Comparison of ENCODE assay signal across 24 cellular contexts in genomic region chr2:238796223-238796885, GRCh38. TPM values are rescaled to one million over a fixed set of nuclear protein-coding genes. Genes with fewer than 3 reads are reported as not detected.
"Had no signal": no experiment of that assay in that cellular context is flagged by ENCODE, and none has a peak within 500 bp of the region (broad histone marks: within the 10 kb centered on the region; RNA-seq: fewer than 3 reads in every experiment).

No MANE protein-coding gene starts in this region.

- H3K36me3 ChIP-seq: MG63 had no signal

- DNase-seq: IMR-90, Karpas-422, KG1, MG63, NCI-H1092, NCI-H1105 treated with DMSO at 0.1 percent for 48 hours, NCI-H1417 treated with DMSO at 0.1 percent for 48 hours, NCI-H146, NCI-H1694 treated with DMSO at 0.1 percent for 48 hours, NCI-H1930, NCI-H2081, NCI-H2107, NCI-H226, NCI-H446, NCI-H510A, NCI-H524 treated with DMSO at 0.1 percent for 48 hours, NCI-H69, NCI-H774, PC-3, SHP77 had no signal

- H3K4me3 ChIP-seq: MG63 had no signal

- ATAC-seq: Panc1, PC-3, SK-N-SH treated with all-trans-retinoic acid at 6 μM for 48 hours had no signal

- H3K27me3 ChIP-seq: MG63 had no signal

RNA-seq across cellular contexts. Expression of gene TWIST2, which starts 51.5 kb away (rescaled TPM):
- total RNA-seq: HT-29, OCI-LY7 had no signal
